Comparison of ENCODE assay signal across 8 cellular contexts in genomic region chr1:80218112-80218511, GRCh38.
DNase-seq lines count a peak whose midpoint lies in the region; ATAC-seq, FAIRE-seq and TF ChIP-seq lines count a peak whose summit lies in the region.
"Had no signal": no experiment of that assay in that cellular context is flagged by ENCODE, and none has a peak within 500 bp of the region (broad histone marks: within the 10 kb centered on the region; RNA-seq: fewer than 3 reads in every experiment).

No MANE protein-coding gene starts in this region.

- no peaks in the 10 kb centered on the region for H3K36me3 ChIP-seq in CD4-positive, alpha-beta memory T cell (ENCODE audit: insufficient read depth, low read length)

- no peaks in the 10 kb centered on the region for H3K36me3 Mint-ChIP-seq in CD4-positive, alpha-beta memory T cell
- H3K36me3 Mint-ChIP-seq: activated naive CD4-positive, alpha-beta T cell treated with anti-CD3 and anti-CD28 coated beads, Interleukin-2, amount 50 U/mL, for 24 hours had no signal

- no peak overlapping the region for H3K4me3 ChIP-seq in HFF-Myc (replicated peaks; ENCODE audit: low read depth, low read length)
- H3K4me3 ChIP-seq in astrocyte of the cerebellum (ENCODE audit: low read depth, low read length) = no peak overlapping the region
- H3K4me3 ChIP-seq in CD4-positive, alpha-beta memory T cell (ENCODE audit: low read length in 2 of 2) = no peak overlapping the region

- POLR2A ChIA-PET in CD4-positive, alpha-beta memory T cell (lab: Charles Lee; ENCODE audit: partially characterized antibody) = no interaction called here

- DNase-seq in GM13976 (ENCODE audit: low spot score) (peak; percentile 21), HFF-Myc (ENCODE audit: extremely low read depth, low read depth) (peak; percentile 29), NCI-H146 treated with DMSO at 0.1 percent for 48 hours (lab: John Stamatoyannopoulos, UW; ENCODE audit: unreplicated experiment) (peak; percentile 8), astrocyte of the cerebellum (ENCODE audit: low read depth) (peak; percentile 39), left lobe of liver (ENCODE audit: low spot score) (no peak), GM12891 (ENCODE audit: insufficient read length, low spot score) (no peak)
- DNase-seq in CD4-positive, alpha-beta memory T cell = no peak

- no peak for TF ChIP-seq POLR2A in GM12891 (IDR thresholded peaks at IDR 0.05; ENCODE audit: low read depth, low read length)

- no peak overlapping the region for H3K27ac Mint-ChIP-seq in CD4-positive, alpha-beta memory T cell
- H3K27ac Mint-ChIP-seq: activated naive CD4-positive, alpha-beta T cell treated with anti-CD3 and anti-CD28 coated beads, Interleukin-2, amount 50 U/mL, for 24 hours had no signal

- ATAC-seq in left lobe of liver = peak; percentile 93

- H3K4me1 Mint-ChIP-seq in CD4-positive, alpha-beta memory T cell = no peaks in the 10 kb centered on the region
- H3K4me1 Mint-ChIP-seq: activated naive CD4-positive, alpha-beta T cell treated with anti-CD3 and anti-CD28 coated beads, Interleukin-2, amount 50 U/mL, for 24 hours had no signal

- H3K9me3 Mint-ChIP-seq in CD4-positive, alpha-beta memory T cell = peaks cover 0 to 10% (median 5%) of the 10 kb centered on the region in 8 donors

- in situ Hi-C loops in GM13976 (cut with MboI; ENCODE audit: low sequenced_read_pairs, unreplicated experiment) = no loop called here
- in situ Hi-C loops in astrocyte of the cerebellum (cut with HindIII; ENCODE audit: low sequenced_read_pairs) = no loop called here

- H3K27me3 Mint-ChIP-seq in CD4-positive, alpha-beta memory T cell = no peaks in the 10 kb centered on the region
- H3K27me3 Mint-ChIP-seq: activated naive CD4-positive, alpha-beta T cell treated with anti-CD3 and anti-CD28 coated beads, Interleukin-2, amount 50 U/mL, for 24 hours had no signal

- intact Hi-C loops in CD4-positive, alpha-beta memory T cell (cut with micrococcal nuclease) = no loop called here

- no peak overlapping the region for H3K27ac ChIP-seq in CD4-positive, alpha-beta memory T cell (ENCODE audit: low read depth, low read length)

- FAIRE-seq in GM12891 (lab: Jason Lieb, UNC) = no peak

- no peaks in the 10 kb centered on the region for H3K27me3 ChIP-seq in CD4-positive, alpha-beta memory T cell (ENCODE audit: insufficient read depth, low read length)

- CTCF ChIA-PET in CD4-positive, alpha-beta memory T cell (lab: Charles Lee; ENCODE audit: partially characterized antibody) = no interaction called here

- TF ChIP-seq CTCF in GM13976 (IDR thresholded peaks at IDR 0.05; ENCODE audit: borderline replicate concordance, control extremely low read depth, extremely low read depth, insufficient read depth, missing control alignments) (no peak), HFF-Myc (IDR thresholded peaks at IDR 0.05; ENCODE audit: low read depth, low read length, missing control alignments) (peak; percentile 55), astrocyte of the cerebellum (IDR thresholded peaks at IDR 0.05; ENCODE audit: low read depth, low read length, missing control alignments) (peak; percentile 57)

- no peaks in the 10 kb centered on the region for H3K4me1 ChIP-seq in CD4-positive, alpha-beta memory T cell (ENCODE audit: insufficient read depth, low read length)

- H3K9me3 ChIP-seq in CD4-positive, alpha-beta memory T cell (ENCODE audit: control insufficient read depth in 1 of 2, low read length in 2 of 2) = no peaks in the 10 kb centered on the region

- H3K4me3 Mint-ChIP-seq in CD4-positive, alpha-beta memory T cell = no peak overlapping the region
- H3K4me3 Mint-ChIP-seq: activated naive CD4-positive, alpha-beta T cell treated with anti-CD3 and anti-CD28 coated beads, Interleukin-2, amount 50 U/mL, for 24 hours had no signal

TF ChIP-seq in GM12891, 5 proteins besides CTCF, POLR2A, EP300 and RAD21:
- no peak for TF ChIP-seq TAF1 (IDR thresholded peaks at IDR 0.05; ENCODE audit: low read depth, low read length)
- no peak for TF ChIP-seq POLR2AphosphoS5 (IDR thresholded peaks at IDR 0.05; ENCODE audit: low read depth, low read length)
- no peak for TF ChIP-seq POU2F2 (IDR thresholded peaks at IDR 0.05; ENCODE audit: low read depth, low read length)
- TF ChIP-seq SPI1 (IDR thresholded peaks at IDR 0.05; ENCODE audit: low read depth, low read length) = no peak
- TF ChIP-seq PAX5 (IDR thresholded peaks at IDR 0.05; ENCODE audit: insufficient read depth, low read length, severe bottlenecking) = no peak

Comparison
In these comparisons a context has a peak if more than half of its experiments do, and no peak if none do; other contexts are left out.
1. DNase-seq: peak in GM13976 (single experiment), HFF-Myc (single experiment), NCI-H146 treated with DMSO at 0.1 percent for 48 hours (single experiment) and astrocyte of the cerebellum (single experiment); none in left lobe of liver (single experiment), CD4-positive, alpha-beta memory T cell (0 of 5) and GM12891 (single experiment).